ENCODE assay signal across 15 cellular contexts in genomic region chr15:67843571-67844387, GRCh38. TPM values are rescaled to one million over a fixed set of nuclear protein-coding genes. Genes with fewer than 3 reads are reported as not detected.
DNase-seq lines count a peak whose midpoint lies in the region; TF ChIP-seq lines count a peak whose summit lies in the region.
"Had no signal": no experiment of that assay in that cellular context is flagged by ENCODE, and none has a peak within 500 bp of the region (broad histone marks: within the 10 kb centered on the region; RNA-seq: fewer than 3 reads in every experiment).

No MANE protein-coding gene starts in this region.

- H3K4me1 Mint-ChIP-seq in MCF 10A (ENCODE audit: insufficient read depth, unreplicated experiment) (no peaks in the 10 kb centered on the region), nephron (peaks cover 53% of the 10 kb centered on the region)

- intact Hi-C loops in breast epithelium (cut with DNase I; ENCODE audit: low total_unique reads) = no loop called here
- intact Hi-C loops in MCF 10A (cut with micrococcal nuclease) = no loop called here
- intact Hi-C loops in uterus (cut with DNase I; ENCODE audit: low total_unique reads) = no loop called here

- H3K4me1 ChIP-seq in breast epithelium (peaks cover 0 to 3% of the 10 kb centered on the region in 2 donors), uterus (peaks cover 6 to 10% of the 10 kb centered on the region in 2 donors)

- H3K27me3 ChIP-seq in breast epithelium = no peaks in the 10 kb centered on the region
- H3K27me3 ChIP-seq in uterus = no peaks in the 10 kb centered on the region

- H3K36me3 ChIP-seq in breast epithelium = no peaks in the 10 kb centered on the region
- no peaks in the 10 kb centered on the region for H3K36me3 ChIP-seq in uterus
- H3K36me3 ChIP-seq: left ventricle myocardium inferior had no signal

- H3K9me3 Mint-ChIP-seq in MCF 10A (ENCODE audit: unreplicated experiment) (no peaks in the 10 kb centered on the region), nephron (peaks cover 2% of the 10 kb centered on the region)

- H3K9me3 ChIP-seq in breast epithelium (no peaks in the 10 kb centered on the region), uterus (no peaks in the 10 kb centered on the region)
- H3K9me3 ChIP-seq: left ventricle myocardium inferior had no signal

- peak overlapping the region; percentile 30 to 73 for H3K27ac ChIP-seq in breast epithelium
- peak overlapping the region; percentile 83 to 88 for H3K27ac ChIP-seq in uterus
- H3K27ac ChIP-seq: left ventricle myocardium inferior, skin epidermis had no signal

- POLR2A ChIA-PET in MCF 10A (lab: Yijun Ruan, JAX) = interaction anchor here (2.4 kb wide), 1 partner anchor 211 kb away, joined by 8 read pairs; the partner anchor contains the start of gene PIAS1

- H3K27ac Mint-ChIP-seq in MCF 10A (ENCODE audit: low read depth, unreplicated experiment) = no peak overlapping the region
- peak overlapping the region; percentile 90 to 97 (median 94) for H3K27ac Mint-ChIP-seq in nephron

- BruUV-seq in MCF 10A (replicated peaks; lab: Mats Ljungman, UMichigan) = no TSS peak

- no peak overlapping the region for H3K4me3 Mint-ChIP-seq in MCF 10A (ENCODE audit: unreplicated experiment)
- peak overlapping the region; percentile 12 to 44 (median 41) for H3K4me3 Mint-ChIP-seq in nephron

- TF ChIP-seq CTCF in breast epithelium (IDR thresholded peaks at IDR 0.05) = no peak
- TF ChIP-seq CTCF in MCF 10A (IDR thresholded peaks at IDR 0.05; ENCODE audit: unreplicated experiment) = no peak
- no peak for TF ChIP-seq CTCF in nephron (IDR thresholded peaks at IDR 0.05; ENCODE audit: unreplicated experiment in 3 of 3)
- no peak for TF ChIP-seq CTCF in uterus (IDR thresholded peaks at IDR 0.05)

- H3K27me3 Mint-ChIP-seq in MCF 10A (ENCODE audit: insufficient read depth, unreplicated experiment) (no peaks in the 10 kb centered on the region), nephron (ENCODE audit: low read depth) (peaks cover 9% of the 10 kb centered on the region)

- H3K36me3 Mint-ChIP-seq in MCF 10A (ENCODE audit: insufficient read depth, unreplicated experiment) (peaks cover 13% of the 10 kb centered on the region), nephron (ENCODE audit: low read depth) (no peaks in the 10 kb centered on the region)

- H3K4me3 ChIP-seq in breast epithelium (no peak overlapping the region), uterus (no peak overlapping the region)
- H3K4me3 ChIP-seq: left ventricle myocardium inferior, skin epidermis had no signal

- CTCF ChIA-PET in MCF 10A (lab: Yijun Ruan, JAX) = no interaction called here

- TF ChIP-seq POLR2A in breast epithelium (IDR thresholded peaks at IDR 0.05) (no peak), uterus (IDR thresholded peaks at IDR 0.05) (no peak)

- DNase-seq in breast epithelium (ENCODE audit: low spot score in 2 of 2) = no peak
- DNase-seq in MCF 10A (ENCODE audit: unreplicated experiment) = no peak
- DNase-seq in ecto neural progenitor cell (ENCODE audit: low spot score) = peak; percentile 90
- DNase-seq in uterus = peak; percentile 80 to 81
- DNase-seq in CD1c-positive myeloid dendritic cell (ENCODE audit: extremely low spot score) = no peak
- no peak for DNase-seq in NCI-H526 treated with DMSO at 0.1 percent for 48 hours (lab: John Stamatoyannopoulos, UW)
- no peak for DNase-seq in NCI-H2081 treated with DMSO at 0.1 percent for 48 hours (lab: John Stamatoyannopoulos, UW)
- DNase-seq: 8988T, amygdala, left ventricle myocardium inferior, NCI-H1105, T-helper 2 cell had no signal

RNA-seq across cellular contexts. Expression of gene RNU6-1, which starts 3.9 kb away (rescaled TPM):
- total RNA-seq in breast epithelium = not detected
- total RNA-seq in MCF 10A (2022) = not detected in 2 replicates
- not detected for total RNA-seq in uterus
- total RNA-seq: epithelial cell of proximal tubule, left ventricle myocardium inferior had no signal

RNA-seq across cellular contexts. Expression of gene SKOR1, which starts 18.5 kb away (rescaled TPM):
- total RNA-seq in breast epithelium (1 to 10 TPM in 2 of 3 donors, under 1 TPM in 1; 0.98 to 1.8 (median 1.1) TPM), MCF 10A (2022) (0.07 and 0.17 TPM in 2 replicates), uterus (1 to 10 TPM in 1 of 4 donors, under 1 TPM in 2, not detected in 1; 0.35 to 1.7 (median 0.77) TPM)
- total RNA-seq: epithelial cell of proximal tubule had no signal

Comparison
In these comparisons a context has a peak if more than half of its experiments do, and no peak if none do; other contexts are left out.
1. DNase-seq: peak in ecto neural progenitor cell (single experiment) and uterus (2 of 2); none in breast epithelium (0 of 2), MCF 10A (single experiment), CD1c-positive myeloid dendritic cell (single experiment), NCI-H526 treated with DMSO at 0.1 percent for 48 hours (single experiment) and NCI-H2081 treated with DMSO at 0.1 percent for 48 hours (single experiment).